Comparison of ENCODE assay signal across 28 cellular contexts in the genomic region with DNA sequence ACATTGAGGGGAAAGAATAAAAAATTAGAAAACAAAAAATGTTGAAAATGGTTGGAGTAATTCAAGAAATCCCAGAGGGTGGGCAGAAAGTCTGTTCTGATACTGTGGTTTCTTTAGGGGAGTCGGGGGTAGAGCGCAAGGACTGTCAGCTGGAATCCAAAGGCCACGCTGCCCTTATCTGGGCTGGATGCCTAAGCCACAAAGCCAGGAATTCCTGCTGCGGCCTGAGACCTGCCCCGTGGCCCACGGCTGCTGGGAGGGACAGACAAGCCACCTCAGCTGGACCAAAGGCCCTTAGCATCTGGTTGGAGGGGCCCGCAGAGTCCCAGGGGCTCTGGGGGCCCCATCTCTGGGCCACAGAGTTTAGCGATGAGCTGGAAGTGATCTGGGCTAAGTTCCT.
DNase-seq lines count a peak whose midpoint lies in the region; TF ChIP-seq lines count a peak whose summit lies in the region.
"Had no signal": no experiment of that assay in that cellular context is flagged by ENCODE, and none has a peak within 500 bp of the region (broad histone marks: within the 10 kb centered on the region; RNA-seq: fewer than 3 reads in every experiment).

No MANE protein-coding gene starts in this region.

- no peaks in the 10 kb centered on the region for H3K27me3 ChIP-seq in breast epithelium
- no peaks in the 10 kb centered on the region for H3K27me3 ChIP-seq in mammary epithelial cell (ENCODE audit: insufficient read depth, low read length)
- peaks cover 30% of the 10 kb centered on the region for H3K27me3 ChIP-seq in SJCRH30
- no peaks in the 10 kb centered on the region for H3K27me3 ChIP-seq in smooth muscle cell (ENCODE audit: low read depth)
- H3K27me3 ChIP-seq: adrenal gland, BE2C, dorsolateral prefrontal cortex, tibial artery had no signal

- H2AFZ ChIP-seq in mammary epithelial cell (ENCODE audit: low read depth, low read length) (no peak overlapping the region), smooth muscle cell (ENCODE audit: low read depth) (no peak overlapping the region)
- H2AFZ ChIP-seq: GM23248 had no signal

- BruUV-seq in mammary epithelial cell (replicated peaks; lab: Mats Ljungman, UMichigan), result no TSS peak

- H3K9ac ChIP-seq in mammary epithelial cell (ENCODE audit: insufficient read depth, low read length), result no peak overlapping the region
- H3K9ac ChIP-seq in smooth muscle cell (ENCODE audit: low read depth), result no peak overlapping the region
- H3K9ac ChIP-seq: GM23248 had no signal

- H3K27ac Mint-ChIP-seq in glutamatergic neuron (ENCODE audit: unreplicated experiment) (peak overlapping the region; percentile 31), immature natural killer cell (no peak overlapping the region)
- H3K27ac Mint-ChIP-seq: activated CD4-positive, alpha-beta T cell treated with anti-CD3 and anti-CD28 coated beads for 36 hours; activated T-cell treated with anti-CD3 and anti-CD28 coated beads, Interleukin-2, amount 50 U/mL, for 24 hours; stimulated activated naive CD8-positive, alpha-beta T cell treated with anti-CD3 and anti-CD28 coated beads, Interleukin-15, Interleukin-2, amounts not matched to agents 100 ng/mL and 50 ng/mL, for 24 hours; T-helper 1 cell treated with Interleukin-12 subunit alpha and Interleukin-12 subunit beta and Interleukin-4 antibody, amounts not matched to agents 30 μg/mL and 1 μg/mL, for 36 hours had no signal

- H3K4me3 Mint-ChIP-seq in glutamatergic neuron (ENCODE audit: unreplicated experiment) (no peak overlapping the region), immature natural killer cell (no peak overlapping the region)
- H3K4me3 Mint-ChIP-seq: activated CD4-positive, alpha-beta T cell treated with anti-CD3 and anti-CD28 coated beads for 36 hours; activated T-cell treated with anti-CD3 and anti-CD28 coated beads, Interleukin-2, amount 50 U/mL, for 24 hours; naive B cell; stimulated activated naive CD8-positive, alpha-beta T cell treated with anti-CD3 and anti-CD28 coated beads, Interleukin-15, Interleukin-2, amounts not matched to agents 100 ng/mL and 50 ng/mL, for 24 hours; T-helper 1 cell treated with Interleukin-12 subunit alpha and Interleukin-12 subunit beta and Interleukin-4 antibody, amounts not matched to agents 30 μg/mL and 1 μg/mL, for 36 hours had no signal

- no peaks in the 10 kb centered on the region for H3K36me3 Mint-ChIP-seq in glutamatergic neuron (ENCODE audit: unreplicated experiment)
- no peaks in the 10 kb centered on the region for H3K36me3 Mint-ChIP-seq in immature natural killer cell
- H3K36me3 Mint-ChIP-seq: naive B cell had no signal

- in situ Hi-C loops in mammary epithelial cell (cut with MboI; ENCODE audit: low sequenced_read_pairs in 2 of 2), result no loop called here

- H3K9me3 Mint-ChIP-seq in glutamatergic neuron (ENCODE audit: unreplicated experiment) (peaks cover 5% of the 10 kb centered on the region), immature natural killer cell (no peaks in the 10 kb centered on the region)
- H3K9me3 Mint-ChIP-seq: activated T-cell treated with anti-CD3 and anti-CD28 coated beads, Interleukin-2, amount 50 U/mL, for 24 hours; naive B cell; stimulated activated naive CD8-positive, alpha-beta T cell treated with anti-CD3 and anti-CD28 coated beads, Interleukin-15, Interleukin-2, amounts not matched to agents 100 ng/mL and 50 ng/mL, for 24 hours; T-helper 1 cell treated with Interleukin-12 subunit alpha and Interleukin-12 subunit beta and Interleukin-4 antibody, amounts not matched to agents 30 μg/mL and 1 μg/mL, for 36 hours had no signal

- CTCF ChIA-PET in mammary epithelial cell (lab: Charles Lee; ENCODE audit: low non-redundant PET), result no interaction called here

- no peaks in the 10 kb centered on the region for H3K36me3 ChIP-seq in breast epithelium
- no peaks in the 10 kb centered on the region for H3K36me3 ChIP-seq in mammary epithelial cell (ENCODE audit: insufficient read depth, low read length)
- no peaks in the 10 kb centered on the region for H3K36me3 ChIP-seq in SJCRH30
- no peaks in the 10 kb centered on the region for H3K36me3 ChIP-seq in smooth muscle cell (ENCODE audit: low read depth)
- H3K36me3 ChIP-seq: adrenal gland, BE2C, tibial artery had no signal

- TF ChIP-seq POLR2A in breast epithelium (IDR thresholded peaks at IDR 0.05), result no peak

- intact Hi-C loops in breast epithelium (cut with DNase I; ENCODE audit: low total_unique reads), result loop anchor here (2.0 kb wide), 1 partner anchor 161 kb away; no protein-coding TSS in a partner anchor
- intact Hi-C loops in mammary epithelial cell (cut with micrococcal nuclease), result no loop called here

- H3K27ac ChIP-seq in breast epithelium, result peak overlapping the region; percentile 33 to 52
- H3K27ac ChIP-seq in mammary epithelial cell (ENCODE audit: insufficient read depth, low read depth, low read length), result no peak overlapping the region
- H3K27ac ChIP-seq in SJCRH30, result no peak overlapping the region
- H3K27ac ChIP-seq in smooth muscle cell (ENCODE audit: low read depth), result no peak overlapping the region
- H3K27ac ChIP-seq: 22Rv1, adrenal gland, GM23248 had no signal

- H3K27me3 Mint-ChIP-seq in glutamatergic neuron (ENCODE audit: unreplicated experiment) (peaks cover 2% of the 10 kb centered on the region), immature natural killer cell (ENCODE audit: low read depth in 3 of 3) (peaks cover 0 to 8% (median 1%) of the 10 kb centered on the region in 3 donors)
- H3K27me3 Mint-ChIP-seq: activated CD4-positive, alpha-beta T cell treated with anti-CD3 and anti-CD28 coated beads for 36 hours; activated T-cell treated with anti-CD3 and anti-CD28 coated beads, Interleukin-2, amount 50 U/mL, for 24 hours; stimulated activated naive CD8-positive, alpha-beta T cell treated with anti-CD3 and anti-CD28 coated beads, Interleukin-15, Interleukin-2, amounts not matched to agents 100 ng/mL and 50 ng/mL, for 24 hours had no signal

- no peaks in the 10 kb centered on the region for H3F3A ChIP-seq in smooth muscle cell (ENCODE audit: low read depth)

- dilution Hi-C loops in mammary epithelial cell (cut with HindIII; ENCODE audit: low sequenced_read_pairs), result no loop called here

- H3K4me3 ChIP-seq in breast epithelium, result no peak overlapping the region
- no peak overlapping the region for H3K4me3 ChIP-seq in mammary epithelial cell (replicated peaks in 1 of 3; ENCODE audit: insufficient read depth in 1 of 3, low read depth in 2 of 3, low read length in 3 of 3)
- H3K4me3 ChIP-seq in SJCRH30, result no peak overlapping the region
- H3K4me3 ChIP-seq in smooth muscle cell, result no peak overlapping the region
- H3K4me3 ChIP-seq: adrenal gland, dorsolateral prefrontal cortex, GM12878, GM23248, tibial artery had no signal

- H3K79me2 ChIP-seq in mammary epithelial cell (ENCODE audit: insufficient read depth, low read length) (no peaks in the 10 kb centered on the region), smooth muscle cell (ENCODE audit: low read depth) (no peaks in the 10 kb centered on the region)

- peak in 1 of 2 donors; percentile 33 for DNase-seq in breast epithelium (ENCODE audit: low spot score in 2 of 2)
- no peak for DNase-seq in mammary epithelial cell
- DNase-seq in SJCRH30, result peak; percentile 17 to 36
- DNase-seq in glutamatergic neuron, result no peak
- DNase-seq in smooth muscle cell (lab: John Stamatoyannopoulos, UW; ENCODE audit: unreplicated experiment), result no peak
- no peak for DNase-seq in immature natural killer cell
- DNase-seq in stimulated activated naive CD4-positive, alpha-beta T cell treated with Interleukin-2 at 50 U/mL for 16 hours (lab: John Stamatoyannopoulos, UW), result no peak
- DNase-seq in stimulated activated naive CD4-positive, alpha-beta T cell (lab: John Stamatoyannopoulos, UW), result no peak
- DNase-seq: activated CD4-positive, alpha-beta T cell treated with anti-CD3 and anti-CD28 coated beads for 36 hours; activated T-cell treated with anti-CD3 and anti-CD28 coated beads, Interleukin-2, amount 50 U/mL, for 24 hours; adrenal gland; BE2C; central memory CD4-positive, alpha-beta T cell; DMS53; dorsolateral prefrontal cortex; GM23248; Kasumi-1; naive B cell; NCI-H1694 treated with DMSO at 0.1 percent for 48 hours; NCI-H2171; NCI-H524 treated with DMSO at 0.1 percent for 48 hours; NK-92 treated with Interleukin-12 subunit alpha and Interleukin-12 subunit beta, amount 100 ng/mL, for 24 hours; retina had no signal

- 34% methylated on average over 8 of the region's 8 CpGs for WGBS in mammary epithelial cell (ENCODE audit: low coverage, missing lambda C conversion rate)
- WGBS in smooth muscle cell (ENCODE audit: low lambda C conversion rate), result 20% methylated on average over 8 of the region's 8 CpGs

- no peak overlapping the region for H3K4me2 ChIP-seq in mammary epithelial cell (ENCODE audit: insufficient read depth, low read depth, low read length)
- peak overlapping the region; percentile 15 for H3K4me2 ChIP-seq in smooth muscle cell

- H3K4me1 ChIP-seq in breast epithelium (no peaks in the 10 kb centered on the region), mammary epithelial cell (ENCODE audit: insufficient read depth, low read length) (no peaks in the 10 kb centered on the region), SJCRH30 (peaks cover 4% of the 10 kb centered on the region; the same call in 1 of the 2 replicates), smooth muscle cell (ENCODE audit: low read depth) (peaks cover 8% of the 10 kb centered on the region)
- H3K4me1 ChIP-seq: adrenal gland, BE2C had no signal

- H3K9me3 ChIP-seq in breast epithelium (no peaks in the 10 kb centered on the region), mammary epithelial cell (replicated peaks; ENCODE audit: insufficient read depth, low read length) (no peaks in the 10 kb centered on the region), SJCRH30 (replicated peaks) (no peaks in the 10 kb centered on the region), smooth muscle cell (replicated peaks; ENCODE audit: low read depth) (no peaks in the 10 kb centered on the region)
- H3K9me3 ChIP-seq: adrenal gland, BE2C, tibial artery had no signal

- TF ChIP-seq CTCF in breast epithelium (IDR thresholded peaks at IDR 0.05) (no peak), mammary epithelial cell (conservative IDR thresholded peaks at IDR 0.05 in 1 of 2, IDR thresholded peaks at IDR 0.05 in 1 of 2; ENCODE audit: extremely low read depth in 1 of 2, insufficient read depth in 1 of 2, low read depth in 1 of 2, low read length in 2 of 2) (no peak), glutamatergic neuron (IDR thresholded peaks at IDR 0.05; ENCODE audit: partially characterized antibody, unreplicated experiment) (no peak), smooth muscle cell (IDR thresholded peaks at IDR 0.05; ENCODE audit: borderline replicate concordance, insufficient read depth, poor library complexity, severe bottlenecking) (no peak)

- H3K4me1 Mint-ChIP-seq in glutamatergic neuron (ENCODE audit: low read depth, unreplicated experiment) (peaks cover 43% of the 10 kb centered on the region), immature natural killer cell (no peaks in the 10 kb centered on the region)
- H3K4me1 Mint-ChIP-seq: activated CD4-positive, alpha-beta T cell treated with anti-CD3 and anti-CD28 coated beads for 36 hours; naive B cell had no signal

- no peaks in the 10 kb centered on the region for H4K20me1 ChIP-seq in mammary epithelial cell (ENCODE audit: insufficient read depth, low read length)
- H4K20me1 ChIP-seq in smooth muscle cell (ENCODE audit: low read depth), result no peaks in the 10 kb centered on the region

Comparison
In these comparisons a context has a peak if more than half of its experiments do, and no peak if none do; other contexts are left out.
1. H3K27ac ChIP-seq: peak in breast epithelium (2 of 2); none in mammary epithelial cell (single experiment), SJCRH30 (single experiment) and smooth muscle cell (single experiment).
2. DNase-seq: peak in SJCRH30 (2 of 2); none in mammary epithelial cell (single experiment), glutamatergic neuron (single experiment), smooth muscle cell (single experiment), immature natural killer cell (0 of 3), stimulated activated naive CD4-positive, alpha-beta T cell treated with Interleukin-2 at 50 U/mL for 16 hours (single experiment) and stimulated activated naive CD4-positive, alpha-beta T cell (0 of 6).